1 cellular context compared by ENCODE assay signal in the genomic region with DNA sequence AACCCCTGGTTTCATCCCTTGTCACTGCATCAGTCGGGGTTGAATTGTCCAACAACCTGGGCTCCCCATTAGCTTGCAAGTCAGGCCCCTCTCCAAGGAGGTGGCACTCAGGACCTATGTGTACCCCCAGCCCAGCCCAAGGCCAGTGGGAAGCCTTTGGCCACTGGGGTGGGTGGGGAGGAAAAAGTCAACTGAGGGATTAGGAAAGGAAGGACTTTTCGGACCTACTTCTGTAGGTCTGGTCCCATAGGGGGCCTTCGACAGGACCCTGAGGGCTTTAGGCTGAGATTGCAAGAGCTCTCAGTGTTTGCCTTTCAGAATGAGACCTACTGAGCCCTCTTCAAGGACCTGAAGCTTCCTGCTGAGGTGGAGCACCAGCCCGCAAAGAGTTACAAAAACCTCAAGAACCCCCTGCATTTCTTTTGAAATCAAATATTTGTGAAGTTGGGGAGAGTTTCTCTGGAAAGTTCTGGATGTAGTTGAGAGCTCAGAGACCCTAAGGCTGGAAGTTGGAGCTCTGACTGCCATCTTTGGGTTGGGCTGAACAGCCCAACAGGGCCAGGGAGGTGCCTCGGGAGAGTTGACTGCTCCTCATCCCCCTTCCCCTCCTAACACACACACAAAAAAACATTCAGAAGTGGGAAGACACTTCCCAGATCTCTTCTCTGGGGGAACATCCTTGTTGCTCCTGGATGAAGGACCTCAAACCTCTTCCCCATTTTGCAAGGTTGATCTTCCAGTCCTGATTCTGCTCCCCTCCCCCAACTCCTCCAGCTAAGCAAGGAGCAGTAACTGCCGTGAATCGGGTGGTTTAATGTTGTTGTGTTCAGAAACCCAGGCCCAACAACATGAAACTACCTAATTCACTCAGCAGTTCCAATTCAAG.
TF ChIP-seq lines count a peak whose summit lies in the region.

No MANE protein-coding gene starts in this region.

TF ChIP-seq in K562, 482 proteins besides CTCF, POLR2A, EP300 and RAD21 (continued from another document):
- TF ChIP-seq ZNF740 (CRISPR knock-in tag; IDR thresholded peaks at IDR 0.05) (no peak), ZNF740 (tag; IDR thresholded peaks at IDR 0.05) (no peak; a peak in 1 of 4 replicates), RBM22 (IDR thresholded peaks at IDR 0.05; ENCODE audit: low read depth, low read length, poor library complexity, severe bottlenecking) (no peak), KAT8 (IDR thresholded peaks at IDR 0.05; ENCODE audit: low read depth) (no peak), ZNF24 (IDR thresholded peaks at IDR 0.05) (no peak), NRF1 (conservative IDR thresholded peaks at IDR 0.05 in 1 of 2, IDR thresholded peaks at IDR 0.05 in 1 of 2) (no peak), KAT7 (CRISPR knock-in tag; IDR thresholded peaks at IDR 0.05; ENCODE audit: borderline replicate concordance) (0 out of 2 replicates have a peak, but pooled peaks have one; percentile 20), SREBF1 (IDR thresholded peaks at IDR 0.05; ENCODE audit: borderline replicate concordance, low read depth, low read length) (no peak), CXXC5 (CRISPR knock-in tag; IDR thresholded peaks at IDR 0.05) (0 out of 2 replicates have a peak, but pooled peaks have one; percentile 24), LEF1 (IDR thresholded peaks at IDR 0.05) (peak; percentile 46; the same call in 1 of the 2 replicates), WHSC1 (IDR thresholded peaks at IDR 0.05; ENCODE audit: low read length) (no peak), SMAD1 (IDR thresholded peaks at IDR 0.05; ENCODE audit: low read depth, low read length, partially characterized antibody) (no peak), GABPB2 (CRISPR knock-in tag; conservative IDR thresholded peaks at IDR 0.05) (no peak), SMARCB1 (IDR thresholded peaks at IDR 0.05; ENCODE audit: insufficient read length, low read depth) (no peak), SMARCA4 (IDR thresholded peaks at IDR 0.05) (no peak), RCOR1 (IDR thresholded peaks at IDR 0.05; ENCODE audit: borderline replicate concordance in 1 of 2, low read depth in 2 of 2, low read length in 2 of 2) (no peak), MECOM (CRISPR knock-in tag; IDR thresholded peaks at IDR 0.05) (0 out of 2 replicates have a peak, but pooled peaks have one; percentile 25), ZC3H11A (IDR thresholded peaks at IDR 0.05; ENCODE audit: low read depth, low read length) (no peak), ZC3H4 (CRISPR knock-in tag; IDR thresholded peaks at IDR 0.05; ENCODE audit: borderline replicate concordance) (no peak), TSHZ1 (CRISPR knock-in tag; IDR thresholded peaks at IDR 0.05) (no peak), CREB1 (IDR thresholded peaks at IDR 0.05) (no peak), CREB1 (CRISPR knock-in tag; IDR thresholded peaks at IDR 0.05) (no peak), ZNF316 (IDR thresholded peaks at IDR 0.05) (no peak), ILK (tag; IDR thresholded peaks at IDR 0.05; ENCODE audit: borderline replicate concordance, low read depth) (no peak), SIN3B (IDR thresholded peaks at IDR 0.05; ENCODE audit: low read depth) (no peak), ZNF592 (IDR thresholded peaks at IDR 0.05) (peak; percentile 85), NR2F6 (CRISPR knock-in tag; IDR thresholded peaks at IDR 0.05) (no peak), MXI1 (IDR thresholded peaks at IDR 0.05; ENCODE audit: low read depth, low read length) (no peak), HCFC1 (IDR thresholded peaks at IDR 0.05; ENCODE audit: low read depth, low read length) (no peak), SMAD4 (CRISPR knock-in tag; conservative IDR thresholded peaks at IDR 0.05) (0 out of 2 replicates have a peak, but pooled peaks have one; percentile 28), PHB2 (IDR thresholded peaks at IDR 0.05; ENCODE audit: low read depth) (no peak), ZNF444 (CRISPR knock-in tag; IDR thresholded peaks at IDR 0.05) (no peak), DMBX1 (CRISPR knock-in tag; IDR thresholded peaks at IDR 0.05; ENCODE audit: borderline replicate concordance) (0 out of 2 replicates have a peak, but pooled peaks have one; percentile 33), CTBP1 (IDR thresholded peaks at IDR 0.05; ENCODE audit: borderline replicate concordance) (peak; percentile 32; the same call in 1 of the 2 replicates), ARID2 (IDR thresholded peaks at IDR 0.05) (no peak)
- TF ChIP-seq, protein P1, sequence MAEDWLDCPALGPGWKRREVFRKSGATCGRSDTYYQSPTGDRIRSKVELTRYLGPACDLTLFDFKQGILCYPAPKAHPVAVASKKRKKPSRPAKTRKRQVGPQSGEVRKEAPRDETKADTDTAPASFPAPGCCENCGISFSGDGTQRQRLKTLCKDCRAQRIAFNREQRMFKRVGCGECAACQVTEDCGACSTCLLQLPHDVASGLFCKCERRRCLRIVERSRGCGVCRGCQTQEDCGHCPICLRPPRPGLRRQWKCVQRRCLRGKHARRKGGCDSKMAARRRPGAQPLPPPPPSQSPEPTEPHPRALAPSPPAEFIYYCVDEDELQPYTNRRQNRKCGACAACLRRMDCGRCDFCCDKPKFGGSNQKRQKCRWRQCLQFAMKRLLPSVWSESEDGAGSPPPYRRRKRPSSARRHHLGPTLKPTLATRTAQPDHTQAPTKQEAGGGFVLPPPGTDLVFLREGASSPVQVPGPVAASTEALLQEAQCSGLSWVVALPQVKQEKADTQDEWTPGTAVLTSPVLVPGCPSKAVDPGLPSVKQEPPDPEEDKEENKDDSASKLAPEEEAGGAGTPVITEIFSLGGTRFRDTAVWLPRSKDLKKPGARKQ (CRISPR knock-in tag; IDR thresholded peaks at IDR 0.05): no peak
- TF ChIP-seq, protein P2, sequence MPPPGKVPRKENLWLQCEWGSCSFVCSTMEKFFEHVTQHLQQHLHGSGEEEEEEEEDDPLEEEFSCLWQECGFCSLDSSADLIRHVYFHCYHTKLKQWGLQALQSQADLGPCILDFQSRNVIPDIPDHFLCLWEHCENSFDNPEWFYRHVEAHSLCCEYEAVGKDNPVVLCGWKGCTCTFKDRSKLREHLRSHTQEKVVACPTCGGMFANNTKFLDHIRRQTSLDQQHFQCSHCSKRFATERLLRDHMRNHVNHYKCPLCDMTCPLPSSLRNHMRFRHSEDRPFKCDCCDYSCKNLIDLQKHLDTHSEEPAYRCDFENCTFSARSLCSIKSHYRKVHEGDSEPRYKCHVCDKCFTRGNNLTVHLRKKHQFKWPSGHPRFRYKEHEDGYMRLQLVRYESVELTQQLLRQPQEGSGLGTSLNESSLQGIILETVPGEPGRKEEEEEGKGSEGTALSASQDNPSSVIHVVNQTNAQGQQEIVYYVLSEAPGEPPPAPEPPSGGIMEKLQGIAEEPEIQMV (tag; conservative IDR thresholded peaks at IDR 0.05; ENCODE audit: low read depth): 0 out of 2 replicates have a peak, but pooled peaks have one; percentile 8
